ENCODE assay signal across 8 cellular contexts in the genomic region with DNA sequence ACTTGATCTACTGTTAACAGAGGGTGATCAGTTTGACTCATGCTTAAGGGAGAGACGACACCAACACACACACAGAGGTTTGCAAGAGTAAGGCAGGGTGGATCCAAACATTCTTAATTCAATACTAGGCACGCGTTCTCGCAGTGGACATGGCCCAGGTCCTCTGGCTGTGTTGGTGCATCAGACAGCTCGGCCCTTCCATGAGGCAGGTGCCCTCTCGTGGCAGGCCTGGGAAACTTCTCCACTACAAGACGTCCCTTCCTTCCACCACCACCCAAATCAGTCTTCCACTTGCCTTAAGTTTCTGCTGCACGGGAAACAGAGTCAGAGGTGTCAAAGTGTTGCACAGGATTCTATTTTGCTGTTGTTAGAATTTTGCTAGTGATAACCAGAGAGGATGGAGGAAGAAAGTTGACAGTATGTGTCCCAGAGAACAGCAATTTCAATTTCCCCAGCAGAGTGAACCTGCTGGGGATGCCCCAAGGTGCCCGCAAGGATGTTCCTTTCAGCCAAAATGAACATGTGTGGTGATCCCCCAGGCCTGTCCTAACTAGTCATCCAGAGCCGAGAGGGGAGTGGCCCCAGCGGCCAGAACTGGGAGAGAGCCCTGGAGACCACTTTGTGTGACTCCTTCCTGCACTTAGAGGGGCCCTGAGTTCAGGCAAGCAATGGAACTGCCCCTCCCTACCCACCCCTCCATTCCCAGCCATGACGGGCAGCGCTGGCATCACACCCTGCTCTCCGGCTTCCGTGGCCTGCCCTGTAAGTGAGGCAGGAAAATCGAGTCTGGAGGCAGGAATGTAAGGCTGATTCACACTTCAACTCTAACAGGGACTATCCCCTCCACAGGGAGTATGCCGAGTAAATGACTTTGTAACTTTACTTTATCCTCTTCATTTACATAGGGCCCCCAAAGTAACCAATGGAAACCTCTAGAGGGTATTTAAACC. TPM values are rescaled to one million over a fixed set of nuclear protein-coding genes. Genes with fewer than 3 reads are reported as not detected.
A peak's percentile ranks its signal among the peaks of the same experiment; 100 is the strongest.
DNase-seq lines count a peak whose midpoint lies in the region; ATAC-seq and TF ChIP-seq lines count a peak whose summit lies in the region.

No MANE protein-coding gene starts in this region.

- H3K36me3 Mint-ChIP-seq in IgD-negative memory B cell = peaks cover 3% of the 10 kb centered on the region

- in situ Hi-C loops in gastrocnemius medialis (cut with MboI; ENCODE audit: low sequenced_read_pairs in 4 of 4) = loop anchor here in 3 of 4 donors (25.0 kb wide), 2 partner anchors 149 to 349 kb away; partner anchors contain the start of gene FAM3B (in 1 of the 3)

- no peak overlapping the region for H3K27ac ChIP-seq in gastrocnemius medialis

- DNase-seq in SIG-M5 treated with dmso at 0.1 percent for 504 hours (lab: John Stamatoyannopoulos, UW; ENCODE audit: unreplicated experiment) = peak; percentile 75
- DNase-seq in SIG-M5 (lab: John Stamatoyannopoulos, UW) = no peak
- DNase-seq in SW480 (ENCODE audit: low spot score) = peak; percentile 76
- peak; percentile 63 for DNase-seq in amniotic stem cell (lab: John Stamatoyannopoulos, UW)
- peak; percentile 79 for DNase-seq in left ventricle myocardium superior
- DNase-seq in gastrocnemius medialis = peak; percentile 34

- no peaks in the 10 kb centered on the region for H3K27me3 Mint-ChIP-seq in IgD-negative memory B cell

- H3K27ac Mint-ChIP-seq in IgD-negative memory B cell = peak overlapping the region in 2 of 3 donors; percentile 67 to 80

- peaks cover 12 to 19% (median 19%) of the 10 kb centered on the region in 3 donors for H3K4me1 Mint-ChIP-seq in IgD-negative memory B cell

- H3K4me3 Mint-ChIP-seq in IgD-negative memory B cell = peak overlapping the region in 2 of 4 donors; percentile 67 to 84

- no peaks in the 10 kb centered on the region for H3K36me3 ChIP-seq in gastrocnemius medialis

- ATAC-seq in left ventricle myocardium superior (no peak), gastrocnemius medialis (peak; percentile 45 to 66), HG03571 (IDR thresholded peaks at IDR 0.05; ENCODE audit: unreplicated experiment) (no peak)

- H3K4me1 ChIP-seq in gastrocnemius medialis = no peaks in the 10 kb centered on the region

- peaks cover 0 to 6% (median 0%) of the 10 kb centered on the region in 3 donors for H3K9me3 Mint-ChIP-seq in IgD-negative memory B cell

- no peak for TF ChIP-seq POLR2A in gastrocnemius medialis (IDR thresholded peaks at IDR 0.05)

- TF ChIP-seq CTCF in gastrocnemius medialis (IDR thresholded peaks at IDR 0.05 in 4 of 5, conservative IDR thresholded peaks at IDR 0.05 in 1 of 5) = peak; percentile 40 to 73 (median 64)

- no peaks in the 10 kb centered on the region for H3K9me3 ChIP-seq in gastrocnemius medialis

- no peak overlapping the region for H3K4me3 ChIP-seq in gastrocnemius medialis

- intact Hi-C loops in left ventricle myocardium superior (cut with micrococcal nuclease) = loop anchor here (5.0 kb wide), 1 partner anchor 174 kb away; no protein-coding TSS in a partner anchor
- intact Hi-C loops in gastrocnemius medialis (cut with DNase I; ENCODE audit: low total_unique reads) = loop anchor here (1.0 to 2.0 kb wide), 2 partner anchors 178 to 338 kb away; no protein-coding TSS in a partner anchor

- peaks cover 0 to 4% (median 0%) of the 10 kb centered on the region in 3 donors for H3K27me3 ChIP-seq in gastrocnemius medialis

RNA-seq across cellular contexts. Expression of gene MX1, which starts 34.8 kb away (rescaled TPM):
- 128 TPM for polyA plus RNA-seq in IgD-negative memory B cell
- total RNA-seq in left ventricle myocardium superior (14.9 TPM), gastrocnemius medialis (1 to 10 TPM; 2.5 to 10.0 (median 5.7) TPM)

RNA-seq across cellular contexts. Expression of gene TMPRSS2, which starts 47.1 kb away (rescaled TPM):
- polyA plus RNA-seq in IgD-negative memory B cell = not detected
- total RNA-seq in left ventricle myocardium superior (not detected), gastrocnemius medialis (1 to 10 TPM in 1 of 4 donors, under 1 TPM in 1, not detected in 2; 0.09 to 1.2 TPM)

Comparison
In these comparisons a context has a peak if more than half of its experiments do, and no peak if none do; other contexts are left out.
1. ATAC-seq: peak in gastrocnemius medialis (2 of 2); none in left ventricle myocardium superior (single experiment) and HG03571 (single experiment).